ENCODE assay signal across 23 cellular contexts in the genomic region with DNA sequence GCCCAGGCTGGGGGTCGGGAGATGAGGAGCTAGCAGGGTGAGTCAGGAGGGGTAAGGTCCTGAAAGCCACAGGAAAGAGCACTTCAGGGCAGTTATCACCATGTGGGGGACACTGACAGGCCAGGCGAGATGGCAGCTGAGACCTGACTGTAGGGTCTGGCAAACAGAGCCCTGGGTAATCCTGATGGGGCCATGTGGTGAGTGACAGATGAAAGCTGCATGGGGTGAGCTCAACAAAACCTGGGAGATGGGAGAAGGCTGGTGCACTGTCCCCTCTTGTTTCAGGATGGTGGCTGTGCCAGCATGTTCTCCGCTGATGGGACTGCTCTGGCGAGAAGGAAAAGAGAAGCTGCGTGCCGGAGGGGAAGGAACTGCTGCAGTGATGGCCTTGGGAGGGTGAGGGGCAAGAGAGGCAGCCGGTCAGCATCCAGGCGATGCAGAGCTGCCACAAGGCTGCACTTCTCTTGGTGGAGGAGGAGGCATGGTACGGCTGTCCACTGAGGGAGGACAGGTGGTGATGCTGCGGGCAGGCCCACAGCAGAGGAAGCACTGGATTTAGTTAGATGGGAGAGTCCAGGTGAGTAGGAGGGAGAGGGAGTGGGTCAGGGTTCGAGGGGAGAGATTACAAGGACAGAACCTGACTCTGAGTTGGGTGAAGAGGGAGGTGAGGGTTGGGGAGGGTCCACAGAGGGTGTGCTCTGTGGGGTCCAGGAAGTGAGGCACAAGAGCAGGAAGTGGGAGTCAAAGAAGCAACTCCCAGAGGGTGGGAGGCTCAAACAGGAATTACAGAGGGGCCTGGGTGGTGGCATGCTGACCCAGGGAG. TPM values are rescaled to one million over a fixed set of nuclear protein-coding genes. Genes with fewer than 3 reads are reported as not detected.
DNase-seq lines count a peak whose midpoint lies in the region; ATAC-seq, FAIRE-seq and TF ChIP-seq lines count a peak whose summit lies in the region.
"Had no signal": no experiment of that assay in that cellular context is flagged by ENCODE, and none has a peak within 500 bp of the region (broad histone marks: within the 10 kb centered on the region; RNA-seq: fewer than 3 reads in every experiment).

No MANE protein-coding gene starts in this region.

- TF ChIP-seq CTCF in activated B cell treated with CpG ODN at 0.5 μM for 24 hours (IDR thresholded peaks at IDR 0.05) (no peak), kidney (IDR thresholded peaks at IDR 0.05; ENCODE audit: borderline replicate concordance, extremely low read depth, insufficient read depth) (no peak), sigmoid colon (IDR thresholded peaks at IDR 0.05) (no peak)

- no peaks in the 10 kb centered on the region for H3K9me3 Mint-ChIP-seq in T-helper 1 cell treated with Interleukin-12 subunit alpha and Interleukin-12 subunit beta and Interleukin-4 antibody, amounts not matched to agents 30 μg/mL and 1 μg/mL, for 36 hours
- H3K9me3 Mint-ChIP-seq in activated B cell treated with CpG ODN at 0.5 μM for 24 hours = no peaks in the 10 kb centered on the region
- H3K9me3 Mint-ChIP-seq: WTC11 had no signal

- H3K9me3 ChIP-seq in kidney (ENCODE audit: control insufficient read depth in 1 of 2, low read length in 2 of 2) = no peaks in the 10 kb centered on the region
- H3K9me3 ChIP-seq in sigmoid colon = no peaks in the 10 kb centered on the region
- H3K9me3 ChIP-seq: prostate gland, SJCRH30 had no signal

- H3K27me3 ChIP-seq in sigmoid colon = no peaks in the 10 kb centered on the region
- H3K27me3 ChIP-seq: foreskin keratinocyte, SJCRH30 had no signal

- peaks cover 14 to 16% of the 10 kb centered on the region in 2 donors for H3K36me3 ChIP-seq in kidney (ENCODE audit: control insufficient read depth in 1 of 2, insufficient read depth in 2 of 2, low read length in 2 of 2)
- H3K36me3 ChIP-seq in sigmoid colon = peaks cover 0 to 15% (median 11%) of the 10 kb centered on the region in 4 donors

- H3K27me3 Mint-ChIP-seq in T-helper 1 cell treated with Interleukin-12 subunit alpha and Interleukin-12 subunit beta and Interleukin-4 antibody, amounts not matched to agents 30 μg/mL and 1 μg/mL, for 36 hours (ENCODE audit: low read depth) = no peaks in the 10 kb centered on the region
- no peaks in the 10 kb centered on the region for H3K27me3 Mint-ChIP-seq in activated B cell treated with CpG ODN at 0.5 μM for 24 hours

- no peak overlapping the region for H3K27ac Mint-ChIP-seq in T-helper 1 cell treated with Interleukin-12 subunit alpha and Interleukin-12 subunit beta and Interleukin-4 antibody, amounts not matched to agents 30 μg/mL and 1 μg/mL, for 36 hours
- no peak overlapping the region for H3K27ac Mint-ChIP-seq in activated B cell treated with CpG ODN at 0.5 μM for 24 hours
- H3K27ac Mint-ChIP-seq: WTC11 had no signal

- TF ChIP-seq EP300 in sigmoid colon (IDR thresholded peaks at IDR 0.05) = no peak

- FAIRE-seq in kidney (lab: Jason Lieb, UNC) = no peak
- FAIRE-seq: keratinocyte had no signal

- no peak for ATAC-seq in activated B cell treated with CpG ODN at 0.5 μM for 24 hours (ENCODE audit: low read depth)
- ATAC-seq: foreskin keratinocyte, WTC11 had no signal

- DNase-seq in T-helper 1 cell (no peak), activated B cell treated with CpG ODN at 0.5 μM for 24 hours (peak; percentile 8), kidney (peak; percentile 21), sigmoid colon (peak; percentile 18), glomerular visceral epithelial cell (ENCODE audit: extremely low spot score) (no peak), NCI-H1694 treated with DMSO at 0.1 percent for 48 hours (lab: John Stamatoyannopoulos, UW) (no peak), kidney tubule cell (ENCODE audit: low spot score) (no peak)
- DNase-seq: 8988T, AML-193, amygdala, Calu3, foreskin keratinocyte, HCEC 1CT, mammary epithelial cell, NCI-H2029, NCI-H345, NCI-H82, SJCRH30 had no signal

- intact Hi-C loops in activated B cell treated with CpG ODN at 0.5 μM for 24 hours (cut with micrococcal nuclease) (loop anchor here (10.0 kb wide), 1 partner anchor 976 kb away; no protein-coding TSS in a partner anchor), kidney (cut with DNase I) (no loop called here), sigmoid colon (cut with DNase I) (no loop called here)

- POLR2A ChIA-PET in activated B cell treated with CpG ODN at 0.5 μM for 24 hours (lab: Charles Lee) = interaction anchor here (0.7 kb wide), 1 partner anchor 919 kb away, joined by 6 read pairs; no protein-coding TSS in a partner anchor

- CTCF ChIA-PET in activated B cell treated with CpG ODN at 0.5 μM for 24 hours (lab: Charles Lee) = no interaction called here

- H3K4me3 ChIP-seq in kidney (ENCODE audit: low read length in 2 of 2) (no peak overlapping the region), sigmoid colon (no peak overlapping the region)
- H3K4me3 ChIP-seq: prostate gland, SJCRH30, skin epidermis had no signal

- H3K36me3 Mint-ChIP-seq in T-helper 1 cell treated with Interleukin-12 subunit alpha and Interleukin-12 subunit beta and Interleukin-4 antibody, amounts not matched to agents 30 μg/mL and 1 μg/mL, for 36 hours (ENCODE audit: low read depth) = peaks cover 8% of the 10 kb centered on the region
- H3K36me3 Mint-ChIP-seq in activated B cell treated with CpG ODN at 0.5 μM for 24 hours (ENCODE audit: low read depth) = peaks cover 44% of the 10 kb centered on the region

- WGBS in sigmoid colon, 2 donors = 87 to 91% methylated on average over 11 of the region's 11 CpGs

- H3K4me1 Mint-ChIP-seq in T-helper 1 cell treated with Interleukin-12 subunit alpha and Interleukin-12 subunit beta and Interleukin-4 antibody, amounts not matched to agents 30 μg/mL and 1 μg/mL, for 36 hours (ENCODE audit: low read depth) = peaks cover 25% of the 10 kb centered on the region
- H3K4me1 Mint-ChIP-seq in activated B cell treated with CpG ODN at 0.5 μM for 24 hours = peaks cover 37% of the 10 kb centered on the region

- H3K4me3 Mint-ChIP-seq in T-helper 1 cell treated with Interleukin-12 subunit alpha and Interleukin-12 subunit beta and Interleukin-4 antibody, amounts not matched to agents 30 μg/mL and 1 μg/mL, for 36 hours = peak overlapping the region; percentile 12
- H3K4me3 Mint-ChIP-seq in activated B cell treated with CpG ODN at 0.5 μM for 24 hours = no peak overlapping the region
- H3K4me3 Mint-ChIP-seq: WTC11 had no signal

- H3K4me1 ChIP-seq in kidney (ENCODE audit: control insufficient read depth in 1 of 2, insufficient read depth in 1 of 2, low read depth in 1 of 2, low read length in 2 of 2) (peaks cover 0 to 9% of the 10 kb centered on the region in 2 donors), sigmoid colon (peaks cover 0 to 19% (median 14%) of the 10 kb centered on the region in 4 donors)
- H3K4me1 ChIP-seq: foreskin keratinocyte, SJCRH30 had no signal

- H3K9ac ChIP-seq in kidney (ENCODE audit: low read length in 2 of 2) = no peak overlapping the region

- H3K27ac ChIP-seq in kidney (ENCODE audit: low read depth in 2 of 2, low read length in 2 of 2) (no peak overlapping the region), sigmoid colon (no peak overlapping the region)
- H3K27ac ChIP-seq: foreskin keratinocyte, prostate gland, SJCRH30, skin epidermis had no signal

- TF ChIP-seq POLR2A in sigmoid colon (IDR thresholded peaks at IDR 0.05) = no peak

RNA-seq across cellular contexts. Expression of a gene that starts 3.8 kb away (rescaled TPM):
- total RNA-seq in activated B cell treated with CpG ODN at 0.5 μM for 24 hours (60.4 and 83.4 TPM in 2 replicates), kidney (26.7 TPM), sigmoid colon (10 to 100 TPM; 12.1 to 45.1 (median 20.2) TPM)
- polyA plus RNA-seq in kidney (ENCODE audit: insufficient read depth, low read depth, low replicate concordance) (8.1 TPM), sigmoid colon (10 to 100 TPM in 1 of 3 donors, 1 to 10 TPM in 2; 3.5 to 18.6 (median 9.0) TPM)

RNA-seq across cellular contexts. Expression of a gene that starts 26.1 kb away (rescaled TPM):
- total RNA-seq in activated B cell treated with CpG ODN at 0.5 μM for 24 hours (18.2 and 21.1 TPM in 2 replicates), kidney (42.5 TPM), sigmoid colon (10 to 100 TPM; 20.3 to 39.2 (median 30.6) TPM)
- polyA plus RNA-seq in kidney (ENCODE audit: insufficient read depth, low read depth, low replicate concordance) (13.8 TPM), sigmoid colon (10 to 100 TPM in 1 of 3 donors, 1 to 10 TPM in 2; 2.5 to 12.4 (median 5.4) TPM)

Comparison
In these comparisons a context has a peak if more than half of its experiments do, and no peak if none do; other contexts are left out.
1. DNase-seq: peak in activated B cell treated with CpG ODN at 0.5 μM for 24 hours (single experiment), kidney (single experiment) and sigmoid colon (single experiment); none in T-helper 1 cell (0 of 5), glomerular visceral epithelial cell (single experiment), NCI-H1694 treated with DMSO at 0.1 percent for 48 hours (single experiment) and kidney tubule cell (single experiment).